In the genomic region with DNA sequence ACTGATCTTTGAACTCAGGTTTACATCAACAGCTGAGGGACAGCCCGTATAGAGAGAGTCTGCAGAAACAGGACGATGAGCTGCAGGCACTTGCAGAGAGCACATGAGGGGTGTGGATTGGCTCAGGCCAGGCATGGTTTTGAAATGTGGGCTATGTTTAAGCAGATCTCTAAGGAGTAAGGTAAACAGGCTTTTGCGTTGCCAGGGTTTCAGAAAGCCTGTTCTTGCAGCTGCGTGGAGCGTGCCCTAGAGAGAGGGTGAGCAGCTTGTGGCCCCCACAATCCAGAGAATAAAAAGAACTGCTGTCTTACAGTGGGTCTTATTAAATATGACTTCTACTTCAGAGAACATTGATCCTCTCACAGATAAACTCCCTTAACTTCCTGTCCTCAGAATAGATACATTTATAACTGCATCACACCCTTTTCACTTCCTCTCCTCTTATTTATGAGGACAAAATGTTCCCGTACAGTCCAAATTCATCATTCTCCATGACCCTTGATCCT, we compare ENCODE assay signal across 9 cellular contexts.
A peak's percentile ranks its signal among the peaks of the same experiment; 100 is the strongest.
DNase-seq lines count a peak whose midpoint lies in the region; ATAC-seq and TF ChIP-seq lines count a peak whose summit lies in the region.
"Had no signal": no experiment of that assay in that cellular context is flagged by ENCODE, and none has a peak within 500 bp of the region (broad histone marks: within the 10 kb centered on the region; RNA-seq: fewer than 3 reads in every experiment).

No MANE protein-coding gene starts in this region.

- H3K27me3 ChIP-seq in mesendoderm (ENCODE audit: insufficient read depth, low read length, poor library complexity), result no peaks in the 10 kb centered on the region
- no peaks in the 10 kb centered on the region for H3K27me3 ChIP-seq in prostate gland (replicated peaks; ENCODE audit: insufficient read depth)

- H3K4ac ChIP-seq in mesendoderm (ENCODE audit: low read depth, low read length), result no peak overlapping the region

- DNase-seq in NOMO-1 (lab: John Stamatoyannopoulos, UW; ENCODE audit: unreplicated experiment in 2 of 2) (peak; percentile 21 to 88), NOMO-1 treated with dmso at 0.1 percent for 144 hours (lab: John Stamatoyannopoulos, UW; ENCODE audit: unreplicated experiment) (no peak), pons (ENCODE audit: low spot score) (no peak), mesendoderm (no peak), prostate gland (ENCODE audit: low spot score) (no peak)
- DNase-seq in activated T-cell treated with anti-CD3 and anti-CD28 coated beads, Interleukin-2, amount 50 U/mL, for 72 hours, result no peak

- H3K27me3 Mint-ChIP-seq in activated T-cell treated with anti-CD3 and anti-CD28 coated beads, Interleukin-2, amount 50 U/mL, for 72 hours (ENCODE audit: low read depth), result no peaks in the 10 kb centered on the region
- no peaks in the 10 kb centered on the region for H3K27me3 Mint-ChIP-seq in stimulated activated memory B cell treated with anti-CD40 and anti-IgM and Interleukin-4, amounts not matched to agents 10 μg/mL and 1 μg/mL and 100 μg/mL, for 72 hours

- H3K36me3 Mint-ChIP-seq in activated T-cell treated with anti-CD3 and anti-CD28 coated beads, Interleukin-2, amount 50 U/mL, for 72 hours (ENCODE audit: insufficient read depth in 2 of 2), result peaks cover 2 to 3% of the 10 kb centered on the region in 2 donors
- H3K36me3 Mint-ChIP-seq in stimulated activated memory B cell treated with anti-CD40 and anti-IgM and Interleukin-4, amounts not matched to agents 10 μg/mL and 1 μg/mL and 100 μg/mL, for 72 hours, result peaks cover 29% of the 10 kb centered on the region

- no peak overlapping the region for H2BK5ac ChIP-seq in mesendoderm (ENCODE audit: low read length)

- no peak overlapping the region for H2BK120ac ChIP-seq in mesendoderm (ENCODE audit: low read depth, low read length)

- no peaks in the 10 kb centered on the region for H3K36me3 ChIP-seq in mesendoderm (ENCODE audit: control insufficient read depth, insufficient read depth, low read length)
- H3K36me3 ChIP-seq in prostate gland, result no peaks in the 10 kb centered on the region

- peaks cover 16% of the 10 kb centered on the region for H3K4me1 Mint-ChIP-seq in activated T-cell treated with anti-CD3 and anti-CD28 coated beads, Interleukin-2, amount 50 U/mL, for 72 hours (ENCODE audit: low read depth)
- H3K4me1 Mint-ChIP-seq in stimulated activated memory B cell treated with anti-CD40 and anti-IgM and Interleukin-4, amounts not matched to agents 10 μg/mL and 1 μg/mL and 100 μg/mL, for 72 hours, result peaks cover 65% of the 10 kb centered on the region

- TF ChIP-seq CTCF in prostate gland (IDR thresholded peaks at IDR 0.05), result no peak

- no peak overlapping the region for H3K56ac ChIP-seq in mesendoderm (ENCODE audit: low read length)

- no peak overlapping the region for H3K9ac ChIP-seq in mesendoderm (ENCODE audit: low read length)

- peak overlapping the region; percentile 1 to 23 for H3K4me3 Mint-ChIP-seq in activated T-cell treated with anti-CD3 and anti-CD28 coated beads, Interleukin-2, amount 50 U/mL, for 72 hours
- peak overlapping the region; percentile 58 for H3K4me3 Mint-ChIP-seq in stimulated activated memory B cell treated with anti-CD40 and anti-IgM and Interleukin-4, amounts not matched to agents 10 μg/mL and 1 μg/mL and 100 μg/mL, for 72 hours

- H3K27ac Mint-ChIP-seq in activated T-cell treated with anti-CD3 and anti-CD28 coated beads, Interleukin-2, amount 50 U/mL, for 72 hours, result no peak overlapping the region
- H3K27ac Mint-ChIP-seq in stimulated activated memory B cell treated with anti-CD40 and anti-IgM and Interleukin-4, amounts not matched to agents 10 μg/mL and 1 μg/mL and 100 μg/mL, for 72 hours, result peak overlapping the region; percentile 89

- no CpG with 5 or more reads among the region's 6 CpGs for WGBS in mesendoderm (ENCODE audit: extremely low coverage, insufficient coverage, low lambda C conversion rate)
- 11% methylated on average over 6 of the region's 6 CpGs for WGBS in prostate gland

- no peak overlapping the region for H2AK5ac ChIP-seq in mesendoderm (ENCODE audit: low read length)

- H3K4me1 ChIP-seq in mesendoderm (ENCODE audit: control insufficient read depth, low read depth, low read length) (no peaks in the 10 kb centered on the region), prostate gland (replicated peaks) (no peaks in the 10 kb centered on the region)

- no peak overlapping the region for H3K23ac ChIP-seq in mesendoderm (ENCODE audit: low read length)

- no peak overlapping the region for H3K4me3 ChIP-seq in mesendoderm (ENCODE audit: low read length)
- no peak overlapping the region for H3K4me3 ChIP-seq in prostate gland

- no peaks in the 10 kb centered on the region for H3K79me1 ChIP-seq in mesendoderm (ENCODE audit: low read length)

- H4K5ac ChIP-seq in mesendoderm (ENCODE audit: low read length), result no peak overlapping the region

- H3K4me2 ChIP-seq in mesendoderm (ENCODE audit: low read length), result no peak overlapping the region

- H3K79me2 ChIP-seq in mesendoderm (ENCODE audit: control insufficient read depth, insufficient read depth, low read length), result no peaks in the 10 kb centered on the region

- H3K27ac ChIP-seq in mesendoderm (ENCODE audit: low read depth, low read length) (no peak overlapping the region), prostate gland (no peak overlapping the region)
- H3K27ac ChIP-seq: epithelial cell of prostate had no signal

- no peaks in the 10 kb centered on the region for H3K9me3 ChIP-seq in prostate gland

- H4K8ac ChIP-seq in mesendoderm (ENCODE audit: low read depth, low read length), result no peak overlapping the region

- intact Hi-C loops in prostate gland (cut with DNase I), result loop anchor here (10.0 kb wide), 1 partner anchor 456 kb away; no protein-coding TSS in a partner anchor

- no peak for TF ChIP-seq POLR2A in prostate gland (IDR thresholded peaks at IDR 0.05)

- peak; percentile 57 for ATAC-seq in HG03066 (IDR thresholded peaks at IDR 0.05; ENCODE audit: low read depth, unreplicated experiment)
- ATAC-seq in activated T-cell treated with anti-CD3 and anti-CD28 coated beads, Interleukin-2, amount 50 U/mL, for 72 hours (replicated peaks in 1 of 2), result peak in 1 of 2 donors; percentile 55
- peak; percentile 67 for ATAC-seq in stimulated activated memory B cell treated with anti-CD40 and anti-IgM and Interleukin-4, amounts not matched to agents 10 μg/mL and 1 μg/mL and 100 μg/mL, for 72 hours

- peaks cover 5 to 6% of the 10 kb centered on the region in 2 donors for H3K9me3 Mint-ChIP-seq in activated T-cell treated with anti-CD3 and anti-CD28 coated beads, Interleukin-2, amount 50 U/mL, for 72 hours
- peaks cover 6% of the 10 kb centered on the region for H3K9me3 Mint-ChIP-seq in stimulated activated memory B cell treated with anti-CD40 and anti-IgM and Interleukin-4, amounts not matched to agents 10 μg/mL and 1 μg/mL and 100 μg/mL, for 72 hours

- H3K18ac ChIP-seq in mesendoderm (ENCODE audit: low read length), result no peak overlapping the region

- H2BK15ac ChIP-seq in mesendoderm (replicated peaks; ENCODE audit: low read depth), result no peak overlapping the region

Comparison
In these comparisons a context has a peak if more than half of its experiments do, and no peak if none do; other contexts are left out.
1. DNase-seq: peak in NOMO-1 (2 of 2); none in NOMO-1 treated with dmso at 0.1 percent for 144 hours (single experiment), activated T-cell treated with anti-CD3 and anti-CD28 coated beads, Interleukin-2, amount 50 U/mL, for 72 hours (0 of 2), pons (single experiment), mesendoderm (single experiment) and prostate gland (single experiment).